ENCODE assay signal across 31 cellular contexts in the genomic region with DNA sequence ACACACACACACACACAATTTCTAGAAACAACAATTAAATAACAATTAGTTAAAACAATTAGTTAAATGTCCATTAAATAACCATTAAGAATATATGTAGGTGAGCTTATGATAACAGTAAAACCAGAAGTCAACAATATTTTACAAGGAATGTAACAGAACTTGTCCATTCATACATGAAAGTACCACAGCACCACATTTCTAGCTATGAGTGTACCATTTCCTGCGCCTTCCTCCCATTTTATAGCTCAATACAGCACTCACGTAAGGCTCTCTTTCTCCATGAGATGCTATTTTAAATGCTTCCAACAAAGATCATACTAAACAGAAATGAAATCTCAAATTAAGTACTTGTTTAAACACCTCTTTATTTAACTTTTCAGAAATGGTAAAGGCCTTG.
"Had no signal": no experiment of that assay in that cellular context is flagged by ENCODE, and none has a peak within 500 bp of the region (broad histone marks: within the 10 kb centered on the region; RNA-seq: fewer than 3 reads in every experiment).

No MANE protein-coding gene starts in this region.

- H3K4me1 Mint-ChIP-seq: activated CD4-positive, alpha-beta memory T cell treated with anti-CD3 and anti-CD28 coated beads, Interleukin-2, amount 10 ng/mL, durations not matched to agents 7 days and 5 days; activated CD4-positive, alpha-beta T cell treated with anti-CD3 and anti-CD28 coated beads, Interleukin-2, amount 10 ng/mL, durations not matched to agents 7 days and 5 days; activated naive CD4-positive, alpha-beta T cell treated with anti-CD3 and anti-CD28 coated beads, Interleukin-2, amount 10 ng/mL, durations not matched to agents 7 days and 5 days; activated naive CD8-positive, alpha-beta T cell treated with anti-CD3 and anti-CD28 coated beads, Interleukin-2, amount 10 ng/mL, durations not matched to agents 7 days and 5 days; brain; endodermal cell had no signal

- DNase-seq: activated CD4-positive, alpha-beta memory T cell treated with anti-CD3 and anti-CD28 coated beads, Interleukin-2, amount 10 ng/mL, durations not matched to agents 7 days and 5 days; activated CD4-positive, alpha-beta T cell treated with anti-CD3 and anti-CD28 coated beads for 1 hour; activated CD4-positive, alpha-beta T cell treated with anti-CD3 and anti-CD28 coated beads for 4 hours; activated CD4-positive, alpha-beta T cell treated with anti-CD3 and anti-CD28 coated beads, Interleukin-2, amount 10 ng/mL, durations not matched to agents 7 days and 5 days; activated CD4-positive, alpha-beta T cell treated with anti-CD3 and anti-CD28 coated beads, Interleukin-2, amount 50 U/mL, for 4 hours; activated CD8-positive, alpha-beta memory T cell treated with anti-CD3 and anti-CD28 coated beads, Interleukin-2, amount 50 U/mL, for 48 hours; activated gamma-delta T cell; activated naive CD4-positive, alpha-beta T cell; activated naive CD4-positive, alpha-beta T cell treated with anti-CD3 and anti-CD28 coated beads, Interleukin-2, amount 10 ng/mL, durations not matched to agents 7 days and 5 days; activated naive CD8-positive, alpha-beta T cell treated with anti-CD3 and anti-CD28 coated beads, Interleukin-2, amount 10 ng/mL, durations not matched to agents 7 days and 5 days; activated T-cell treated with anti-CD3 and anti-CD28 coated beads for 4 hours; activated T-cell treated with anti-CD3 and anti-CD28 coated beads, Interleukin-2, amount 50 U/mL, for 24 hours; activated T-cell treated with anti-CD3 and anti-CD28 coated beads, Interleukin-2, amount 50 U/mL, for 72 hours; central memory CD4-positive, alpha-beta T cell; cerebellar nuclear complex; dorsolateral prefrontal cortex; effector memory CD4-positive, alpha-beta T cell; endodermal cell; foreskin fibroblast; head of caudate nucleus had no signal

- H3K4me3 Mint-ChIP-seq: activated CD4-positive, alpha-beta memory T cell treated with anti-CD3 and anti-CD28 coated beads, Interleukin-2, amount 10 ng/mL, durations not matched to agents 7 days and 5 days; activated CD4-positive, alpha-beta T cell treated with anti-CD3 and anti-CD28 coated beads, Interleukin-2, amount 10 ng/mL, durations not matched to agents 7 days and 5 days; activated naive CD4-positive, alpha-beta T cell treated with anti-CD3 and anti-CD28 coated beads, Interleukin-2, amount 10 ng/mL, durations not matched to agents 7 days and 5 days; activated naive CD8-positive, alpha-beta T cell treated with anti-CD3 and anti-CD28 coated beads, Interleukin-2, amount 10 ng/mL, durations not matched to agents 7 days and 5 days; activated T-cell treated with anti-CD3 and anti-CD28 coated beads, Interleukin-2, amount 50 U/mL, for 24 hours; activated T-cell treated with anti-CD3 and anti-CD28 coated beads, Interleukin-2, amount 50 U/mL, for 72 hours; brain; dendritic cell treated with granulocyte-macrophage colony-stimulating factor and Interleukin-4, amounts not matched to agents 40 ng/mL and 50 ng/mL, for 4 days; endodermal cell; WTC11 had no signal

- H3K4me1 ChIP-seq: ascending aorta, breast epithelium had no signal

- H3K36me3 ChIP-seq: ascending aorta, breast epithelium, cardiac muscle cell had no signal

- H3K27ac ChIP-seq: ascending aorta, breast epithelium, cardiac muscle cell, coronary artery, dorsolateral prefrontal cortex, VCaP had no signal

- H3K36me3 Mint-ChIP-seq: activated naive CD4-positive, alpha-beta T cell treated with anti-CD3 and anti-CD28 coated beads, Interleukin-2, amount 10 ng/mL, durations not matched to agents 7 days and 5 days; activated naive CD4-positive, alpha-beta T cell treated with anti-CD3 and anti-CD28 coated beads, Interleukin-2, amount 50 U/mL, for 72 hours; activated naive CD8-positive, alpha-beta T cell treated with anti-CD3 and anti-CD28 coated beads, Interleukin-2, amount 10 ng/mL, durations not matched to agents 7 days and 5 days; brain had no signal

- ATAC-seq: activated naive CD4-positive, alpha-beta T cell treated with anti-CD3 and anti-CD28 coated beads, Interleukin-2, amount 50 U/mL, for 72 hours; activated T-cell treated with anti-CD3 and anti-CD28 coated beads, Interleukin-2, amount 50 U/mL, for 72 hours; esophagus mucosa; WTC11 had no signal

- H3K4me3 ChIP-seq: ascending aorta, breast epithelium, cardiac muscle cell, coronary artery, dorsolateral prefrontal cortex had no signal

- H3K9me3 ChIP-seq: ascending aorta, breast epithelium had no signal

- H3K27me3 ChIP-seq: ascending aorta, breast epithelium, cardiac muscle cell had no signal

- FAIRE-seq: frontal cortex had no signal

- H3K9me3 Mint-ChIP-seq: endodermal cell had no signal

- H3K27me3 Mint-ChIP-seq: activated CD4-positive, alpha-beta memory T cell treated with anti-CD3 and anti-CD28 coated beads, Interleukin-2, amount 10 ng/mL, durations not matched to agents 7 days and 5 days; activated CD4-positive, alpha-beta T cell treated with anti-CD3 and anti-CD28 coated beads, Interleukin-2, amount 10 ng/mL, durations not matched to agents 7 days and 5 days; activated naive CD4-positive, alpha-beta T cell treated with anti-CD3 and anti-CD28 coated beads, Interleukin-2, amount 10 ng/mL, durations not matched to agents 7 days and 5 days; activated naive CD8-positive, alpha-beta T cell treated with anti-CD3 and anti-CD28 coated beads, Interleukin-2, amount 10 ng/mL, durations not matched to agents 7 days and 5 days; activated T-cell treated with anti-CD3 and anti-CD28 coated beads, Interleukin-2, amount 50 U/mL, for 24 hours; brain; dendritic cell treated with granulocyte-macrophage colony-stimulating factor and Interleukin-4, amounts not matched to agents 40 ng/mL and 50 ng/mL, for 4 days had no signal

- H3K27ac Mint-ChIP-seq: activated CD4-positive, alpha-beta memory T cell treated with anti-CD3 and anti-CD28 coated beads, Interleukin-2, amount 10 ng/mL, durations not matched to agents 7 days and 5 days; activated CD4-positive, alpha-beta T cell treated with anti-CD3 and anti-CD28 coated beads, Interleukin-2, amount 10 ng/mL, durations not matched to agents 7 days and 5 days; activated naive CD4-positive, alpha-beta T cell treated with anti-CD3 and anti-CD28 coated beads, Interleukin-2, amount 10 ng/mL, durations not matched to agents 7 days and 5 days; activated naive CD4-positive, alpha-beta T cell treated with anti-CD3 and anti-CD28 coated beads, Interleukin-2, amount 50 U/mL, for 72 hours; activated naive CD8-positive, alpha-beta T cell treated with anti-CD3 and anti-CD28 coated beads, Interleukin-2, amount 10 ng/mL, durations not matched to agents 7 days and 5 days; activated T-cell treated with anti-CD3 and anti-CD28 coated beads, Interleukin-2, amount 50 U/mL, for 24 hours; activated T-cell treated with anti-CD3 and anti-CD28 coated beads, Interleukin-2, amount 50 U/mL, for 72 hours; brain; dendritic cell treated with granulocyte-macrophage colony-stimulating factor and Interleukin-4, amounts not matched to agents 40 ng/mL and 50 ng/mL, for 4 days; endodermal cell; WTC11 had no signal
